1 cellular context compared by ENCODE assay signal in genomic region chr7:23013715-23014649, GRCh38.
TF ChIP-seq lines count a peak whose summit lies in the region.

Gene HYCC1 (minus strand): TSS chr7:23014130. CDS start chr7:22991111, 23,019 bp downstream.

TF ChIP-seq in HepG2, 621 proteins besides CTCF, POLR2A, EP300 and RAD21 (continued from another document and continues in another):
- TF ChIP-seq PATZ1 (CRISPR knock-in tag; IDR thresholded peaks at IDR 0.05) (peak; percentile 26; the same call in 1 of the 2 replicates), ZNF737 (CRISPR knock-in tag; IDR thresholded peaks at IDR 0.05; ENCODE audit: borderline replicate concordance) (no peak), RFX3 (CRISPR knock-in tag; IDR thresholded peaks at IDR 0.05) (no peak), ZNF704 (CRISPR knock-in tag; IDR thresholded peaks at IDR 0.05; ENCODE audit: borderline replicate concordance) (no peak), BCLAF1 (IDR thresholded peaks at IDR 0.05) (no peak), REXO4 (CRISPR knock-in tag; IDR thresholded peaks at IDR 0.05; ENCODE audit: borderline replicate concordance) (no peak), KLF6 (CRISPR knock-in tag; IDR thresholded peaks at IDR 0.05) (0 out of 2 replicates have a peak, but pooled peaks have one; percentile 47), STAT5B (CRISPR knock-in tag; IDR thresholded peaks at IDR 0.05) (no peak), MNT (IDR thresholded peaks at IDR 0.05) (no peak; the same call in 1 of the 2 replicates), ZXDC (CRISPR knock-in tag; IDR thresholded peaks at IDR 0.05) (no peak), TERF1 (CRISPR knock-in tag; IDR thresholded peaks at IDR 0.05) (no peak), ZNF687 (CRISPR knock-in tag; IDR thresholded peaks at IDR 0.05) (peak; percentile 77), ZNF773 (CRISPR knock-in tag; IDR thresholded peaks at IDR 0.05; ENCODE audit: borderline replicate concordance) (no peak), PCBP1 (IDR thresholded peaks at IDR 0.05; ENCODE audit: borderline replicate concordance, low read depth, low read length) (no peak), NR0B2 (CRISPR knock-in tag; IDR thresholded peaks at IDR 0.05) (no peak), ZBTB10 (CRISPR knock-in tag; IDR thresholded peaks at IDR 0.05; ENCODE audit: borderline replicate concordance) (no peak), EEA1 (CRISPR knock-in tag; IDR thresholded peaks at IDR 0.05; ENCODE audit: borderline replicate concordance) (no peak), JARID2 (CRISPR knock-in tag; IDR thresholded peaks at IDR 0.05; ENCODE audit: insufficient replicate concordance) (no peak), PRDM4 (CRISPR knock-in tag; IDR thresholded peaks at IDR 0.05; ENCODE audit: borderline replicate concordance) (no peak), ZNF543 (CRISPR knock-in tag; IDR thresholded peaks at IDR 0.05) (no peak), RORA (CRISPR knock-in tag; IDR thresholded peaks at IDR 0.05) (no peak), ZNF800 (CRISPR knock-in tag; IDR thresholded peaks at IDR 0.05) (no peak), SNAPC5 (CRISPR knock-in tag; IDR thresholded peaks at IDR 0.05; ENCODE audit: borderline replicate concordance) (no peak), ZNF781 (CRISPR knock-in tag; IDR thresholded peaks at IDR 0.05; ENCODE audit: borderline replicate concordance, not compliant biosample characterization) (no peak), TCF7 (IDR thresholded peaks at IDR 0.05; ENCODE audit: low read depth) (no peak), CBFB (CRISPR knock-in tag; IDR thresholded peaks at IDR 0.05) (no peak), ZNF577 (CRISPR knock-in tag; IDR thresholded peaks at IDR 0.05; ENCODE audit: borderline replicate concordance, low read depth) (no peak), TEAD3 (CRISPR knock-in tag; optimal IDR thresholded peaks at IDR 0.05; ENCODE audit: borderline replicate concordance) (no peak)
